1 cellular context compared by ENCODE assay signal in genomic region chr17:51088287-51088686, GRCh38.
TF ChIP-seq lines count a peak whose summit lies in the region.

No MANE protein-coding gene starts in this region.

TF ChIP-seq in WTC11, 78 proteins besides CTCF, POLR2A, EP300 and RAD21 (continued from another document):
- TF ChIP-seq TP53 (CRISPR knock-in tag; IDR thresholded peaks at IDR 0.05): no peak
- no peak for TF ChIP-seq HMGXB4 (CRISPR knock-in tag; IDR thresholded peaks at IDR 0.05)
TF ChIP-seq in WTC11: peak in this region for 0.
